In the genomic region with DNA sequence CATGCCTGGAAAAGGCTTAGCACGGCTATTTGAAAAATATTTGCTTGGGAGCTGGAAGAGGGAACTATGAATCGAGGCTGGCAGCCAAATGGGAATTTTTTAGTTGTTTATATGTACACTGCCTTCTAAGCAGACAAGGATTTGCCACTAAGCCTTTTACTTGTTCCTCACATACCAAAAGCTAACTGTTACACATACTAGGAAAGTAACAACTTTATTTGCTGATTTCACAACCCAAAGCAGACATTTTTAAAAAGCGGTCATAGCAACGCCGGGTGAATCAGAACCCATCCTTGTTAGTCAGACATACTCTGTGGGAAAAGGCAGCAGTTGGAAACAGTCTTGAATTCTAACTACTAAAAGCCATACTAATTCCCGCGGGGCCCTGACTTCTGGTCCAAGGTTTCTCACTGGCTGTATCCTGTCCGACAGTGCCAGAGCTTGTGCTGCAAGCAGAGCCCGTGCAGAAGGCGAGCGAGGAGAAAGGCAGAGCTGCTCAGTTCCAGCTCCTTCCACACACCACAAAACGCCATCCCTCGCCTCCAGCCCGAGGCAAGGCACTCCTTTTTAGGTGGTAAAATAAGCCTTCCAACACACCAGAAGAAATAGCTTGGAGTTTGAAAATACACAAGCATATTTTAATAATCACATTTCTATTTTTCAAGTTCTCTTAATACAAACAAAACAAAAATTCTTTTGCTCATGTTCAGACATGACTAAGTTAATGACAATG, we compare ENCODE assay signal across 8 cellular contexts.
DNase-seq lines count a peak whose midpoint lies in the region; ATAC-seq lines count a peak whose summit lies in the region.

No MANE protein-coding gene starts in this region.

- H3K9me3 Mint-ChIP-seq in stimulated activated naive CD8-positive, alpha-beta T cell treated with anti-CD3 and anti-CD28 coated beads, Interleukin-15, Interleukin-2, amounts not matched to agents 100 ng/mL and 50 ng/mL, for 24 hours, result no peaks in the 10 kb centered on the region
- no peaks in the 10 kb centered on the region for H3K9me3 Mint-ChIP-seq in activated naive CD8-positive, alpha-beta T cell treated with anti-CD3 and anti-CD28 coated beads, Interleukin-2, amount 50 U/mL, for 24 hours

- H3K27ac Mint-ChIP-seq in stimulated activated naive CD8-positive, alpha-beta T cell treated with anti-CD3 and anti-CD28 coated beads, Interleukin-15, Interleukin-2, amounts not matched to agents 100 ng/mL and 50 ng/mL, for 24 hours, result peak overlapping the region; percentile 82
- H3K27ac Mint-ChIP-seq in activated naive CD8-positive, alpha-beta T cell treated with anti-CD3 and anti-CD28 coated beads, Interleukin-2, amount 50 U/mL, for 24 hours, result peak overlapping the region; percentile 85

- peaks cover 43% of the 10 kb centered on the region for H3K36me3 Mint-ChIP-seq in stimulated activated naive CD8-positive, alpha-beta T cell treated with anti-CD3 and anti-CD28 coated beads, Interleukin-15, Interleukin-2, amounts not matched to agents 100 ng/mL and 50 ng/mL, for 24 hours (ENCODE audit: low read depth)
- peaks cover 54% of the 10 kb centered on the region for H3K36me3 Mint-ChIP-seq in activated naive CD8-positive, alpha-beta T cell treated with anti-CD3 and anti-CD28 coated beads, Interleukin-2, amount 50 U/mL, for 24 hours (ENCODE audit: low read depth)

- ATAC-seq in stimulated activated naive CD8-positive, alpha-beta T cell treated with anti-CD3 and anti-CD28 coated beads, Interleukin-15, Interleukin-2, amounts not matched to agents 100 U/mL and 50 U/mL, for 24 hours, result no peak
- ATAC-seq in activated naive CD8-positive, alpha-beta T cell treated with anti-CD3 and anti-CD28 coated beads, Interleukin-2, amount 50 U/mL, for 24 hours, result no peak
- no peak for ATAC-seq in HG03342 (IDR thresholded peaks at IDR 0.05; ENCODE audit: unreplicated experiment)
- ATAC-seq in HG02852 (IDR thresholded peaks at IDR 0.05; ENCODE audit: unreplicated experiment), result no peak

- peaks cover 100% of the 10 kb centered on the region for H3K4me1 Mint-ChIP-seq in stimulated activated naive CD8-positive, alpha-beta T cell treated with anti-CD3 and anti-CD28 coated beads, Interleukin-15, Interleukin-2, amounts not matched to agents 100 ng/mL and 50 ng/mL, for 24 hours (ENCODE audit: low read depth)
- H3K4me1 Mint-ChIP-seq in activated naive CD8-positive, alpha-beta T cell treated with anti-CD3 and anti-CD28 coated beads, Interleukin-2, amount 50 U/mL, for 24 hours, result peaks cover 99% of the 10 kb centered on the region

- H3K27me3 Mint-ChIP-seq in stimulated activated naive CD8-positive, alpha-beta T cell treated with anti-CD3 and anti-CD28 coated beads, Interleukin-15, Interleukin-2, amounts not matched to agents 100 ng/mL and 50 ng/mL, for 24 hours, result no peaks in the 10 kb centered on the region
- peaks cover 2% of the 10 kb centered on the region for H3K27me3 Mint-ChIP-seq in activated naive CD8-positive, alpha-beta T cell treated with anti-CD3 and anti-CD28 coated beads, Interleukin-2, amount 50 U/mL, for 24 hours

- DNase-seq in stimulated activated naive CD8-positive, alpha-beta T cell treated with anti-CD3 and anti-CD28 coated beads, Interleukin-15, Interleukin-2, amounts not matched to agents 100 U/mL and 50 U/mL, for 24 hours, result no peak
- no peak for DNase-seq in activated naive CD8-positive, alpha-beta T cell treated with anti-CD3 and anti-CD28 coated beads, Interleukin-2, amount 50 U/mL, for 24 hours
- DNase-seq in cardiac septum (ENCODE audit: low spot score), result peak; percentile 87
- peak; percentile 53 for DNase-seq in pulmonary artery endothelial cell (ENCODE audit: low read depth, low spot score)
- no peak for DNase-seq in NCI-H2227 treated with DMSO at 0.1 percent for 48 hours (lab: John Stamatoyannopoulos, UW)

- no peak overlapping the region for H3K4me3 Mint-ChIP-seq in stimulated activated naive CD8-positive, alpha-beta T cell treated with anti-CD3 and anti-CD28 coated beads, Interleukin-15, Interleukin-2, amounts not matched to agents 100 ng/mL and 50 ng/mL, for 24 hours
- H3K4me3 Mint-ChIP-seq in activated naive CD8-positive, alpha-beta T cell treated with anti-CD3 and anti-CD28 coated beads, Interleukin-2, amount 50 U/mL, for 24 hours, result no peak overlapping the region

- intact Hi-C loops in cardiac septum (cut with DNase I), result no loop called here

Comparison
In these comparisons a context has a peak if more than half of its experiments do, and no peak if none do; other contexts are left out.
1. DNase-seq: peak in cardiac septum (single experiment) and pulmonary artery endothelial cell (single experiment); none in stimulated activated naive CD8-positive, alpha-beta T cell treated with anti-CD3 and anti-CD28 coated beads, Interleukin-15, Interleukin-2, amounts not matched to agents 100 U/mL and 50 U/mL, for 24 hours (single experiment), activated naive CD8-positive, alpha-beta T cell treated with anti-CD3 and anti-CD28 coated beads, Interleukin-2, amount 50 U/mL, for 24 hours (single experiment) and NCI-H2227 treated with DMSO at 0.1 percent for 48 hours (single experiment).